ENCODE assay signal across 26 cellular contexts in genomic region chr3:71419369-71419768, GRCh38.
DNase-seq lines count a peak whose midpoint lies in the region; ATAC-seq, FAIRE-seq and TF ChIP-seq lines count a peak whose summit lies in the region.
"Had no signal": no experiment of that assay in that cellular context is flagged by ENCODE, and none has a peak within 500 bp of the region (broad histone marks: within the 10 kb centered on the region; RNA-seq: fewer than 3 reads in every experiment).

No MANE protein-coding gene starts in this region.

- peak; percentile 35 for FAIRE-seq in GM19239 (lab: Jason Lieb, UNC)

- TF ChIP-seq CTCF in endothelial cell (IDR thresholded peaks at IDR 0.05; ENCODE audit: unreplicated experiment) = no peak

- peak overlapping the region; percentile 76 for H3K27ac Mint-ChIP-seq in activated naive CD4-positive, alpha-beta T cell treated with anti-CD3 and anti-CD28 coated beads, Interleukin-2, amount 50 U/mL, for 24 hours
- H3K27ac Mint-ChIP-seq in activated naive CD4-positive, alpha-beta T cell treated with anti-CD3 and anti-CD28 coated beads for 36 hours = no peak overlapping the region
- no peak overlapping the region for H3K27ac Mint-ChIP-seq in activated T-helper 17 cell treated with anti-CD3 and anti-CD28 coated beads, Interleukin-2, amount 50 U/mL, for 72 hours
- H3K27ac Mint-ChIP-seq in stimulated activated naive B cell treated with anti-CD40 and anti-IgM and Interleukin-4, amounts not matched to agents 10 μg/mL and 1 μg/mL and 100 μg/mL, for 72 hours = peak overlapping the region; percentile 56
- H3K27ac Mint-ChIP-seq in endothelial cell (ENCODE audit: unreplicated experiment) = no peak overlapping the region
- H3K27ac Mint-ChIP-seq: activated CD8-positive, alpha-beta memory T cell treated with anti-CD3 and anti-CD28 coated beads, Interleukin-2, amount 10 ng/mL, durations not matched to agents 7 days and 5 days; nephron had no signal

- no peaks in the 10 kb centered on the region for H3K27me3 Mint-ChIP-seq in activated naive CD4-positive, alpha-beta T cell treated with anti-CD3 and anti-CD28 coated beads, Interleukin-2, amount 50 U/mL, for 24 hours
- no peaks in the 10 kb centered on the region for H3K27me3 Mint-ChIP-seq in activated naive CD4-positive, alpha-beta T cell treated with anti-CD3 and anti-CD28 coated beads for 36 hours (ENCODE audit: low read depth)
- no peaks in the 10 kb centered on the region for H3K27me3 Mint-ChIP-seq in activated T-helper 17 cell treated with anti-CD3 and anti-CD28 coated beads, Interleukin-2, amount 50 U/mL, for 72 hours
- H3K27me3 Mint-ChIP-seq in stimulated activated naive B cell treated with anti-CD40 and anti-IgM and Interleukin-4, amounts not matched to agents 10 μg/mL and 1 μg/mL and 100 μg/mL, for 72 hours = no peaks in the 10 kb centered on the region
- H3K27me3 Mint-ChIP-seq in endothelial cell (ENCODE audit: unreplicated experiment) = peaks cover 1% of the 10 kb centered on the region

- ATAC-seq in activated T-helper 17 cell treated with anti-CD3 and anti-CD28 coated beads, Interleukin-2, amount 50 U/mL, for 72 hours (replicated peaks) = peak; percentile 25
- ATAC-seq in stimulated activated naive B cell treated with anti-CD40 and anti-IgM and Interleukin-4, amounts not matched to agents 10 μg/mL and 1 μg/mL and 100 μg/mL, for 72 hours (replicated peaks) = peak; percentile 42 to 57
- ATAC-seq in HG03025 (IDR thresholded peaks at IDR 0.05; ENCODE audit: low FRiP score, unreplicated experiment) = no peak
- ATAC-seq: activated CD8-positive, alpha-beta memory T cell treated with anti-CD3 and anti-CD28 coated beads, Interleukin-2, amount 10 ng/mL, durations not matched to agents 7 days and 5 days; HCT116; left cardiac atrium had no signal

- intact Hi-C loops in activated naive CD4-positive, alpha-beta T cell treated with anti-CD3 and anti-CD28 coated beads for 36 hours (cut with micrococcal nuclease) = no loop called here

- no peak for DNase-seq in activated naive CD4-positive, alpha-beta T cell treated with anti-CD3 and anti-CD28 coated beads for 36 hours
- DNase-seq in GM19239 (ENCODE audit: insufficient read length, low spot score) = no peak
- no peak for DNase-seq in stimulated activated naive B cell treated with anti-CD40 and anti-IgM and Interleukin-4, amounts not matched to agents 10 μg/mL and 1 μg/mL and 100 μg/mL, for 72 hours
- DNase-seq in glomerular visceral epithelial cell (ENCODE audit: extremely low spot score) = no peak
- no peak for DNase-seq in endothelial cell (ENCODE audit: low spot score)
- DNase-seq: activated CD4-positive, alpha-beta T cell treated with anti-CD3 and anti-CD28 coated beads, Interleukin-2, amount 50 U/mL, for 1 hour; activated CD8-positive, alpha-beta memory T cell treated with anti-CD3 and anti-CD28 coated beads, Interleukin-2, amount 10 ng/mL, durations not matched to agents 7 days and 5 days; BE2C; Caco-2; central memory CD4-positive, alpha-beta T cell; cortex of kidney; DMS53; effector memory CD4-positive, alpha-beta T cell; GDM1; immature natural killer cell; left cardiac atrium; NCI-H1417; NCI-H2029 treated with DMSO at 0.1 percent for 48 hours; Right ventricle myocardium superior; stimulated activated naive CD4-positive, alpha-beta T cell; tibial artery had no signal

- CTCF ChIA-PET in activated naive CD4-positive, alpha-beta T cell treated with anti-CD3 and anti-CD28 coated beads for 36 hours (lab: Charles Lee) = interaction anchor here (0.6 kb wide), 2 partner anchors 36 to 362 kb away, joined by 3 to 5 read pairs; no protein-coding TSS in a partner anchor

- H3K9me3 Mint-ChIP-seq in activated naive CD4-positive, alpha-beta T cell treated with anti-CD3 and anti-CD28 coated beads, Interleukin-2, amount 50 U/mL, for 24 hours = no peaks in the 10 kb centered on the region
- no peaks in the 10 kb centered on the region for H3K9me3 Mint-ChIP-seq in activated naive CD4-positive, alpha-beta T cell treated with anti-CD3 and anti-CD28 coated beads for 36 hours
- no peaks in the 10 kb centered on the region for H3K9me3 Mint-ChIP-seq in activated T-helper 17 cell treated with anti-CD3 and anti-CD28 coated beads, Interleukin-2, amount 50 U/mL, for 72 hours
- H3K9me3 Mint-ChIP-seq in stimulated activated naive B cell treated with anti-CD40 and anti-IgM and Interleukin-4, amounts not matched to agents 10 μg/mL and 1 μg/mL and 100 μg/mL, for 72 hours = no peaks in the 10 kb centered on the region
- H3K9me3 Mint-ChIP-seq in endothelial cell (ENCODE audit: unreplicated experiment) = no peaks in the 10 kb centered on the region
- H3K9me3 Mint-ChIP-seq: immature natural killer cell, nephron had no signal

- peaks cover 98% of the 10 kb centered on the region for H3K4me1 Mint-ChIP-seq in activated naive CD4-positive, alpha-beta T cell treated with anti-CD3 and anti-CD28 coated beads, Interleukin-2, amount 50 U/mL, for 24 hours
- H3K4me1 Mint-ChIP-seq in activated naive CD4-positive, alpha-beta T cell treated with anti-CD3 and anti-CD28 coated beads for 36 hours (ENCODE audit: low read depth) = peaks cover 88% of the 10 kb centered on the region
- peaks cover 62% of the 10 kb centered on the region for H3K4me1 Mint-ChIP-seq in activated T-helper 17 cell treated with anti-CD3 and anti-CD28 coated beads, Interleukin-2, amount 50 U/mL, for 72 hours
- peaks cover 55 to 96% of the 10 kb centered on the region in 2 donors for H3K4me1 Mint-ChIP-seq in stimulated activated naive B cell treated with anti-CD40 and anti-IgM and Interleukin-4, amounts not matched to agents 10 μg/mL and 1 μg/mL and 100 μg/mL, for 72 hours
- H3K4me1 Mint-ChIP-seq in endothelial cell (ENCODE audit: unreplicated experiment) = peaks cover 10% of the 10 kb centered on the region
- H3K4me1 Mint-ChIP-seq: nephron had no signal

- H3K4me3 Mint-ChIP-seq in activated naive CD4-positive, alpha-beta T cell treated with anti-CD3 and anti-CD28 coated beads, Interleukin-2, amount 50 U/mL, for 24 hours = peak overlapping the region; percentile 19
- no peak overlapping the region for H3K4me3 Mint-ChIP-seq in activated naive CD4-positive, alpha-beta T cell treated with anti-CD3 and anti-CD28 coated beads for 36 hours
- H3K4me3 Mint-ChIP-seq in activated T-helper 17 cell treated with anti-CD3 and anti-CD28 coated beads, Interleukin-2, amount 50 U/mL, for 72 hours = no peak overlapping the region
- peak overlapping the region; percentile 39 to 48 for H3K4me3 Mint-ChIP-seq in stimulated activated naive B cell treated with anti-CD40 and anti-IgM and Interleukin-4, amounts not matched to agents 10 μg/mL and 1 μg/mL and 100 μg/mL, for 72 hours
- no peak overlapping the region for H3K4me3 Mint-ChIP-seq in endothelial cell (ENCODE audit: unreplicated experiment)
- H3K4me3 Mint-ChIP-seq: activated CD8-positive, alpha-beta memory T cell treated with anti-CD3 and anti-CD28 coated beads, Interleukin-2, amount 10 ng/mL, durations not matched to agents 7 days and 5 days; immature natural killer cell; nephron had no signal

- peaks cover 9% of the 10 kb centered on the region for H3K36me3 Mint-ChIP-seq in activated naive CD4-positive, alpha-beta T cell treated with anti-CD3 and anti-CD28 coated beads, Interleukin-2, amount 50 U/mL, for 24 hours
- peaks cover under 1% of the 10 kb centered on the region for H3K36me3 Mint-ChIP-seq in activated naive CD4-positive, alpha-beta T cell treated with anti-CD3 and anti-CD28 coated beads for 36 hours (ENCODE audit: low read depth)
- no peaks in the 10 kb centered on the region for H3K36me3 Mint-ChIP-seq in activated T-helper 17 cell treated with anti-CD3 and anti-CD28 coated beads, Interleukin-2, amount 50 U/mL, for 72 hours (ENCODE audit: low read depth)
- H3K36me3 Mint-ChIP-seq in stimulated activated naive B cell treated with anti-CD40 and anti-IgM and Interleukin-4, amounts not matched to agents 10 μg/mL and 1 μg/mL and 100 μg/mL, for 72 hours = peaks cover 0 to 4% of the 10 kb centered on the region in 2 donors
- no peaks in the 10 kb centered on the region for H3K36me3 Mint-ChIP-seq in endothelial cell (ENCODE audit: low read depth, unreplicated experiment)

Comparison
In these comparisons a context has a peak if more than half of its experiments do, and no peak if none do; other contexts are left out.
1. H3K27ac Mint-ChIP-seq: peak in activated naive CD4-positive, alpha-beta T cell treated with anti-CD3 and anti-CD28 coated beads, Interleukin-2, amount 50 U/mL, for 24 hours (single experiment) and stimulated activated naive B cell treated with anti-CD40 and anti-IgM and Interleukin-4, amounts not matched to agents 10 μg/mL and 1 μg/mL and 100 μg/mL, for 72 hours (single experiment); none in activated naive CD4-positive, alpha-beta T cell treated with anti-CD3 and anti-CD28 coated beads for 36 hours (single experiment), activated T-helper 17 cell treated with anti-CD3 and anti-CD28 coated beads, Interleukin-2, amount 50 U/mL, for 72 hours (single experiment) and endothelial cell (single experiment).
2. H3K4me3 Mint-ChIP-seq: peak in activated naive CD4-positive, alpha-beta T cell treated with anti-CD3 and anti-CD28 coated beads, Interleukin-2, amount 50 U/mL, for 24 hours (single experiment) and stimulated activated naive B cell treated with anti-CD40 and anti-IgM and Interleukin-4, amounts not matched to agents 10 μg/mL and 1 μg/mL and 100 μg/mL, for 72 hours (2 of 2); none in activated naive CD4-positive, alpha-beta T cell treated with anti-CD3 and anti-CD28 coated beads for 36 hours (single experiment), activated T-helper 17 cell treated with anti-CD3 and anti-CD28 coated beads, Interleukin-2, amount 50 U/mL, for 72 hours (single experiment) and endothelial cell (single experiment).